8 cellular contexts compared by ENCODE assay signal in genomic region chr2:102975996-102976636, GRCh38.
DNase-seq lines count a peak whose midpoint lies in the region; ATAC-seq and TF ChIP-seq lines count a peak whose summit lies in the region.

No MANE protein-coding gene starts in this region.

- H3K9me3 ChIP-seq in left ventricle myocardium inferior (replicated peaks) (no peaks in the 10 kb centered on the region), thyroid gland (no peaks in the 10 kb centered on the region), sigmoid colon (no peaks in the 10 kb centered on the region), prostate gland (no peaks in the 10 kb centered on the region)

- no peak for TF ChIP-seq POLR2A in thyroid gland (IDR thresholded peaks at IDR 0.05)
- no peak for TF ChIP-seq POLR2A in sigmoid colon (IDR thresholded peaks at IDR 0.05)
- no peak for TF ChIP-seq POLR2A in prostate gland (IDR thresholded peaks at IDR 0.05)

- peak; percentile 61 for TF ChIP-seq CTCF in left ventricle myocardium inferior (IDR thresholded peaks at IDR 0.05; ENCODE audit: borderline replicate concordance)
- TF ChIP-seq CTCF in thyroid gland (IDR thresholded peaks at IDR 0.05), result peak in 3 of 6 experiments; percentile 28 to 54 (median 41)
- TF ChIP-seq CTCF in sigmoid colon (IDR thresholded peaks at IDR 0.05), result peak in 2 of 4 experiments; percentile 14 to 28
- peak in 2 of 4 experiments; percentile 25 to 41 for TF ChIP-seq CTCF in prostate gland (IDR thresholded peaks at IDR 0.05)

- intact Hi-C loops in Right ventricle myocardium superior (cut with DNase I) (no loop called here), cardiac septum (cut with DNase I) (no loop called here), left ventricle myocardium inferior (cut with micrococcal nuclease) (no loop called here), thyroid gland (cut with DNase I) (no loop called here), sigmoid colon (cut with DNase I) (no loop called here), prostate gland (cut with DNase I) (no loop called here)

- DNase-seq in Right ventricle myocardium superior, result no peak
- DNase-seq in cardiac septum (ENCODE audit: low spot score), result no peak
- peak; percentile 44 for DNase-seq in HuH-7 (ENCODE audit: low spot score)
- peak; percentile 67 for DNase-seq in SK-MEL-5 (ENCODE audit: low read depth, low spot score)
- DNase-seq in left ventricle myocardium inferior, result no peak
- DNase-seq in thyroid gland, result peak; percentile 12 to 41
- no peak for DNase-seq in sigmoid colon
- DNase-seq in prostate gland (ENCODE audit: low spot score), result no peak

- H3K4me1 ChIP-seq in left ventricle myocardium inferior (peaks cover 12% of the 10 kb centered on the region), thyroid gland (no peaks in the 10 kb centered on the region), sigmoid colon (no peaks in the 10 kb centered on the region), prostate gland (replicated peaks) (no peaks in the 10 kb centered on the region)

- no peak for TF ChIP-seq EP300 in sigmoid colon (IDR thresholded peaks at IDR 0.05)

- H3K27ac ChIP-seq in left ventricle myocardium inferior (replicated peaks), result no peak overlapping the region
- H3K27ac ChIP-seq in thyroid gland, result no peak overlapping the region
- no peak overlapping the region for H3K27ac ChIP-seq in sigmoid colon
- no peak overlapping the region for H3K27ac ChIP-seq in prostate gland

- peak; percentile 64 for ATAC-seq in Right ventricle myocardium superior (ENCODE audit: poor library complexity)

- in situ Hi-C loops in SK-MEL-5 (cut with HindIII; ENCODE audit: low pct_unique_long_range_greater_than_20kb, low sequenced_read_pairs), result no loop called here

- H3K4me3 ChIP-seq in left ventricle myocardium inferior, result no peak overlapping the region
- H3K4me3 ChIP-seq in thyroid gland (replicated peaks in 1 of 3), result no peak overlapping the region
- H3K4me3 ChIP-seq in sigmoid colon, result no peak overlapping the region
- H3K4me3 ChIP-seq in prostate gland, result no peak overlapping the region

- H3K27me3 ChIP-seq in left ventricle myocardium inferior (ENCODE audit: low read depth), result no peaks in the 10 kb centered on the region
- no peaks in the 10 kb centered on the region for H3K27me3 ChIP-seq in thyroid gland
- H3K27me3 ChIP-seq in sigmoid colon, result no peaks in the 10 kb centered on the region
- H3K27me3 ChIP-seq in prostate gland (replicated peaks; ENCODE audit: insufficient read depth), result no peaks in the 10 kb centered on the region

- H3K36me3 ChIP-seq in left ventricle myocardium inferior (no peaks in the 10 kb centered on the region), thyroid gland (no peaks in the 10 kb centered on the region), sigmoid colon (no peaks in the 10 kb centered on the region), prostate gland (no peaks in the 10 kb centered on the region)

- WGBS in thyroid gland, 2 donors, result 29 to 34% methylated on average over 7 of the region's 7 CpGs
- WGBS in sigmoid colon, 2 donors, result 26 to 40% methylated on average over 7 of the region's 7 CpGs
- WGBS in prostate gland, result 15% methylated on average over 7 of the region's 7 CpGs

Comparison
In these comparisons a context has a peak if more than half of its experiments do, and no peak if none do; other contexts are left out.
1. DNase-seq: peak in HuH-7 (single experiment), SK-MEL-5 (single experiment) and thyroid gland (2 of 2); none in Right ventricle myocardium superior (single experiment), cardiac septum (single experiment), left ventricle myocardium inferior (single experiment), sigmoid colon (single experiment) and prostate gland (single experiment).